13 cellular contexts compared by ENCODE assay signal in the genomic region with DNA sequence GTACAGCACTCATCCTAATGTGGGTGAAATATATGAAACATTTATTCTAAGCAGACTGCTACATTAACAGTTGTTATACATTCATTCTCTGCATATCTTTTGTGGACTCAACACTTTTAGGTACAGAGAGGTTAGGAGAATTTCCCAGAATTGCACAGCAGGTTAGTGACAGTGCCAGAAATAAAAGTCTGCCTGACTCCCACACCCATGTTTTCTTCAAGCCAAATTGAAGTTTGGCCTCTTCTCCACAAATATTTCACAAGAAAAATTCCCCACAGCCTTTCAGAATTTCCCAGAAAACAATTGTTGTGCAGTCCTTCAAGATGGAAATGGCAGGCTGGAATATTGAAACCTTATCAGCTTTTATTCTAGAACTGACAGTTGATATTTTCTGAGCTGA.
DNase-seq lines count a peak whose midpoint lies in the region; ATAC-seq and TF ChIP-seq lines count a peak whose summit lies in the region.
"Had no signal": no experiment of that assay in that cellular context is flagged by ENCODE, and none has a peak within 500 bp of the region (broad histone marks: within the 10 kb centered on the region; RNA-seq: fewer than 3 reads in every experiment).

No MANE protein-coding gene starts in this region.

- TF ChIP-seq POLR2A in tibial nerve (IDR thresholded peaks at IDR 0.05) = no peak

- ATAC-seq in lower lobe of right lung = no peak
- ATAC-seq in GM19467 (IDR thresholded peaks at IDR 0.05; ENCODE audit: unreplicated experiment) = no peak
- ATAC-seq in GM18868 (IDR thresholded peaks at IDR 0.05; ENCODE audit: unreplicated experiment) = no peak

- POLR2A ChIA-PET in activated CD4-positive, alpha-beta memory T cell treated with anti-CD3 and anti-CD28 coated beads, Interleukin-2, amount 10 ng/mL, durations not matched to agents 7 days and 5 days (lab: Charles Lee) = interaction anchor here (0.6 to 6.4 kb wide), 12 partner anchors 8 to 531 kb away, joined by 3 to 45 read pairs (median 10); a partner anchor contains a TSS
- POLR2A ChIA-PET in activated CD4-positive, alpha-beta memory T cell treated with anti-CD3 and anti-CD28 coated beads for 36 hours (lab: Charles Lee) = interaction anchor here (2.2 to 2.9 kb wide), 3 partner anchors 506 to 531 kb away, joined by 6 to 15 read pairs (median 10); a partner anchor contains a TSS

- no peaks in the 10 kb centered on the region for H3K27me3 Mint-ChIP-seq in activated CD4-positive, alpha-beta memory T cell treated with anti-CD3 and anti-CD28 coated beads, Interleukin-2, amount 10 ng/mL, durations not matched to agents 7 days and 5 days
- H3K27me3 Mint-ChIP-seq in activated CD4-positive, alpha-beta memory T cell treated with anti-CD3 and anti-CD28 coated beads for 36 hours = no peaks in the 10 kb centered on the region
- no peaks in the 10 kb centered on the region for H3K27me3 Mint-ChIP-seq in activated naive CD8-positive, alpha-beta T cell treated with anti-CD3 and anti-CD28 coated beads for 36 hours

- H3K27ac Mint-ChIP-seq in activated CD4-positive, alpha-beta memory T cell treated with anti-CD3 and anti-CD28 coated beads, Interleukin-2, amount 10 ng/mL, durations not matched to agents 7 days and 5 days = peak overlapping the region; percentile 96
- no peak overlapping the region for H3K27ac Mint-ChIP-seq in activated CD4-positive, alpha-beta memory T cell treated with anti-CD3 and anti-CD28 coated beads for 36 hours
- H3K27ac Mint-ChIP-seq in activated naive CD8-positive, alpha-beta T cell treated with anti-CD3 and anti-CD28 coated beads for 36 hours = peak overlapping the region; percentile 96

- H3K36me3 Mint-ChIP-seq in activated CD4-positive, alpha-beta memory T cell treated with anti-CD3 and anti-CD28 coated beads, Interleukin-2, amount 10 ng/mL, durations not matched to agents 7 days and 5 days (ENCODE audit: low read depth) = peaks cover 4% of the 10 kb centered on the region
- H3K36me3 Mint-ChIP-seq in activated CD4-positive, alpha-beta memory T cell treated with anti-CD3 and anti-CD28 coated beads for 36 hours = no peaks in the 10 kb centered on the region
- peaks cover 13% of the 10 kb centered on the region for H3K36me3 Mint-ChIP-seq in activated naive CD8-positive, alpha-beta T cell treated with anti-CD3 and anti-CD28 coated beads for 36 hours

- TF ChIP-seq CTCF in lower lobe of right lung (IDR thresholded peaks at IDR 0.05) = no peak
- no peak for TF ChIP-seq CTCF in tibial nerve (IDR thresholded peaks at IDR 0.05)

- H3K36me3 ChIP-seq in lower lobe of right lung (no peaks in the 10 kb centered on the region), tibial nerve (no peaks in the 10 kb centered on the region)

- H3K27ac ChIP-seq in lower lobe of right lung (peak overlapping the region; percentile 44), tibial nerve (peak overlapping the region in 2 of 4 donors; percentile 60 to 76)

- no peaks in the 10 kb centered on the region for H3K9me3 ChIP-seq in lower lobe of right lung
- no peaks in the 10 kb centered on the region for H3K9me3 ChIP-seq in tibial nerve
- H3K9me3 ChIP-seq: SK-N-SH had no signal

- no peak for DNase-seq in activated CD4-positive, alpha-beta memory T cell treated with anti-CD3 and anti-CD28 coated beads, Interleukin-2, amount 10 ng/mL, durations not matched to agents 7 days and 5 days
- DNase-seq in activated CD4-positive, alpha-beta memory T cell treated with anti-CD3 and anti-CD28 coated beads for 36 hours = no peak
- DNase-seq in activated naive CD8-positive, alpha-beta T cell treated with anti-CD3 and anti-CD28 coated beads for 36 hours = no peak
- DNase-seq in lower lobe of right lung = no peak
- DNase-seq in tibial nerve (ENCODE audit: low spot score in 2 of 2) = no peak
- no peak for DNase-seq in stimulated activated CD4-positive, alpha-beta T cell treated with anti-CD3 and anti-CD28 coated beads, Interleukin-1b, Interleukin-23, amount 100 ng/mL, for 48 hours
- DNase-seq: activated CD4-positive, alpha-beta T cell treated with anti-CD3 and anti-CD28 coated beads, Interleukin-2, amount 50 U/mL, for 1 hour; amniotic stem cell; effector CD4-positive, alpha-beta T cell; NCI-H1417; SK-N-SH had no signal

- H3K4me1 ChIP-seq in lower lobe of right lung (peaks cover 45% of the 10 kb centered on the region), tibial nerve (peaks cover 0 to 41% (median 25%) of the 10 kb centered on the region in 4 donors)

- H3K27me3 ChIP-seq in lower lobe of right lung (ENCODE audit: low read depth) (no peaks in the 10 kb centered on the region), tibial nerve (no peaks in the 10 kb centered on the region)

- peak; percentile 27 to 50 for TF ChIP-seq EP300 in tibial nerve (IDR thresholded peaks at IDR 0.05)

- no peaks in the 10 kb centered on the region for H3K9me3 Mint-ChIP-seq in activated CD4-positive, alpha-beta memory T cell treated with anti-CD3 and anti-CD28 coated beads, Interleukin-2, amount 10 ng/mL, durations not matched to agents 7 days and 5 days
- no peaks in the 10 kb centered on the region for H3K9me3 Mint-ChIP-seq in activated CD4-positive, alpha-beta memory T cell treated with anti-CD3 and anti-CD28 coated beads for 36 hours
- H3K9me3 Mint-ChIP-seq in activated naive CD8-positive, alpha-beta T cell treated with anti-CD3 and anti-CD28 coated beads for 36 hours = peaks cover 5% of the 10 kb centered on the region

- intact Hi-C loops in activated CD4-positive, alpha-beta memory T cell treated with anti-CD3 and anti-CD28 coated beads for 36 hours (cut with micrococcal nuclease) = loop anchor here (2.0 to 10.0 kb wide), 5 partner anchors 28 to 400 kb away; no protein-coding TSS in a partner anchor
- intact Hi-C loops in lower lobe of right lung (cut with DNase I) = no loop called here

- no peak overlapping the region for H3K4me3 Mint-ChIP-seq in activated CD4-positive, alpha-beta memory T cell treated with anti-CD3 and anti-CD28 coated beads, Interleukin-2, amount 10 ng/mL, durations not matched to agents 7 days and 5 days
- no peak overlapping the region for H3K4me3 Mint-ChIP-seq in activated CD4-positive, alpha-beta memory T cell treated with anti-CD3 and anti-CD28 coated beads for 36 hours
- H3K4me3 Mint-ChIP-seq in activated naive CD8-positive, alpha-beta T cell treated with anti-CD3 and anti-CD28 coated beads for 36 hours = no peak overlapping the region

- H3K4me1 Mint-ChIP-seq in activated CD4-positive, alpha-beta memory T cell treated with anti-CD3 and anti-CD28 coated beads, Interleukin-2, amount 10 ng/mL, durations not matched to agents 7 days and 5 days = peaks cover 48% of the 10 kb centered on the region
- peaks cover 72% of the 10 kb centered on the region for H3K4me1 Mint-ChIP-seq in activated CD4-positive, alpha-beta memory T cell treated with anti-CD3 and anti-CD28 coated beads for 36 hours (ENCODE audit: low read depth)
- H3K4me1 Mint-ChIP-seq in activated naive CD8-positive, alpha-beta T cell treated with anti-CD3 and anti-CD28 coated beads for 36 hours = peaks cover 80% of the 10 kb centered on the region

- CTCF ChIA-PET in activated CD4-positive, alpha-beta memory T cell treated with anti-CD3 and anti-CD28 coated beads, Interleukin-2, amount 10 ng/mL, durations not matched to agents 7 days and 5 days (lab: Charles Lee) = interaction anchor here (0.6 to 3.3 kb wide), 7 partner anchors 9 to 532 kb away, joined by 3 to 23 read pairs (median 5); a partner anchor contains a TSS
- CTCF ChIA-PET in activated CD4-positive, alpha-beta memory T cell treated with anti-CD3 and anti-CD28 coated beads for 36 hours (lab: Charles Lee) = interaction anchor here (0.9 to 3.0 kb wide), 3 partner anchors 8 to 541 kb away, joined by 3 to 8 read pairs (median 3); no protein-coding TSS in a partner anchor

- H3K4me3 ChIP-seq in lower lobe of right lung = no peak overlapping the region
- H3K4me3 ChIP-seq in tibial nerve = no peak overlapping the region
